In the genomic region with DNA sequence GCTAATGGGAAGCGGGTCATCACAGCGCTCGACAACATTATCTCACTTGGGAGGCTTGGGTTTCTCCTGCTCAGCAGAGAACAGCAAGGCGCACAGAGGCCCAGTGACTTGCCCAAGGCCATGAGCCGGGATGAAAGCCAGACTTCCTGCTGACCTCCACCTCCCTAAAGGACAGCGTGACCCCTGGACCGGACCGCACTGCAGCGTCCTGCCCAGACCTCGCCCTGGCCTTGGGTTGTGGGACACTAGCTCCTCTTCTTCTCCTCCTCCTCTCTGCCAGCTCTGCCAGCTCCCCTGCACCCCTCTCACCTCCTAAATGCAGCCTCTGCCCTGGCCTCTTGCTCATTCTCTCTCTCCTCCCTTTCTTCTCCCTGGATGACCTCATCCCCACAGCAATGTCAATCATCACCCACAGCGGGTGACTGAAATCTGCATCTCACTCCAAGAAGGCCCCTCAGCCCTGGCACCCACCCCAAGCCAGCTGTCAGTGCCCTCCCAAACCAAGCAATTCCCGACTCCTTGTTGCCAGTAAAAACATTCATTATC, we compare ENCODE assay signal across 8 cellular contexts. TPM values are rescaled to one million over a fixed set of nuclear protein-coding genes. Genes with fewer than 3 reads are reported as not detected.
DNase-seq lines count a peak whose midpoint lies in the region; ATAC-seq and TF ChIP-seq lines count a peak whose summit lies in the region.

No MANE protein-coding gene starts in this region.

- H3K36me3 Mint-ChIP-seq in activated T-cell treated with anti-CD3 and anti-CD28 coated beads, Interleukin-2, amount 50 U/mL, for 4 hours (ENCODE audit: insufficient read depth): peaks cover 26% of the 10 kb centered on the region

- H3K4me3 ChIP-seq in fibroblast of villous mesenchyme (ENCODE audit: low read depth, low read length): no peak overlapping the region

- no peaks in the 10 kb centered on the region for H3K27me3 Mint-ChIP-seq in activated T-cell treated with anti-CD3 and anti-CD28 coated beads, Interleukin-2, amount 50 U/mL, for 4 hours (ENCODE audit: low read depth)

- peaks cover 16% of the 10 kb centered on the region for H3K4me1 Mint-ChIP-seq in activated T-cell treated with anti-CD3 and anti-CD28 coated beads, Interleukin-2, amount 50 U/mL, for 4 hours (ENCODE audit: low read depth)

- intact Hi-C loops in sciatic nerve (cut with DNase I): no loop called here

- ATAC-seq in activated T-cell treated with anti-CD3 and anti-CD28 coated beads, Interleukin-2, amount 50 U/mL, for 4 hours: peak; percentile 62 to 65
- peak; percentile 40 for ATAC-seq in sciatic nerve

- no peaks in the 10 kb centered on the region for H3K9me3 Mint-ChIP-seq in activated T-cell treated with anti-CD3 and anti-CD28 coated beads, Interleukin-2, amount 50 U/mL, for 4 hours

- no peak for TF ChIP-seq CTCF in fibroblast of villous mesenchyme (IDR thresholded peaks at IDR 0.05; ENCODE audit: insufficient read depth, low read depth, low read length)

- no peak for DNase-seq in activated T-cell treated with anti-CD3 and anti-CD28 coated beads, Interleukin-2, amount 50 U/mL, for 4 hours
- DNase-seq in activated T-cell treated with anti-CD3 and anti-CD28 coated beads, Interleukin-2, amount 50 U/mL, for 1 hour: no peak
- DNase-seq in RPMI7951 (ENCODE audit: low read depth): peak; percentile 38
- DNase-seq in fibroblast of villous mesenchyme (ENCODE audit: low read depth): peak; percentile 14
- no peak for DNase-seq in sciatic nerve (ENCODE audit: low spot score)
- DNase-seq in hepatic stellate cell (ENCODE audit: low spot score): no peak
- DNase-seq in germinal center (ENCODE audit: low spot score): no peak
- no peak for DNase-seq in hypothalamus (lab: John Stamatoyannopoulos, UW)

- H3K4me3 Mint-ChIP-seq in activated T-cell treated with anti-CD3 and anti-CD28 coated beads, Interleukin-2, amount 50 U/mL, for 4 hours: no peak overlapping the region

RNA-seq across cellular contexts. Expression of a gene that starts 19.4 kb away (rescaled TPM):
- 10 to 100 TPM; 74.7 to 85.7 (median 83.2) TPM for total RNA-seq in activated T-cell treated with anti-CD3 and anti-CD28 coated beads, Interleukin-2, amount 50 U/mL, for 4 hours
- 0.10 and 0.72 TPM in 2 replicates for total RNA-seq in RPMI7951 (2014; rRNA removed; shearing (Covaris generic))
- total RNA-seq in fibroblast of villous mesenchyme: under 0.01 TPM in 1 of 2 replicates, not detected in the other
- total RNA-seq in sciatic nerve: 5.3 TPM

Comparison
In these comparisons a context has a peak if more than half of its experiments do, and no peak if none do; other contexts are left out.
1. DNase-seq: peak in RPMI7951 (single experiment) and fibroblast of villous mesenchyme (single experiment); none in activated T-cell treated with anti-CD3 and anti-CD28 coated beads, Interleukin-2, amount 50 U/mL, for 4 hours (single experiment), activated T-cell treated with anti-CD3 and anti-CD28 coated beads, Interleukin-2, amount 50 U/mL, for 1 hour (single experiment), sciatic nerve (single experiment), hepatic stellate cell (single experiment), germinal center (single experiment) and hypothalamus (0 of 51).
2. RNA of a gene that starts 19.4 kb away (total RNA-seq): 74.7 to 85.7 TPM in activated T-cell treated with anti-CD3 and anti-CD28 coated beads, Interleukin-2, amount 50 U/mL, for 4 hours; 5.3 TPM in sciatic nerve (single experiment), 0.10 to 0.72 TPM in RPMI7951 and under 0.01 TPM in fibroblast of villous mesenchyme; every median in the first group is over 10 times any median in the second.